Comparison of ENCODE assay signal across 9 cellular contexts in the genomic region with DNA sequence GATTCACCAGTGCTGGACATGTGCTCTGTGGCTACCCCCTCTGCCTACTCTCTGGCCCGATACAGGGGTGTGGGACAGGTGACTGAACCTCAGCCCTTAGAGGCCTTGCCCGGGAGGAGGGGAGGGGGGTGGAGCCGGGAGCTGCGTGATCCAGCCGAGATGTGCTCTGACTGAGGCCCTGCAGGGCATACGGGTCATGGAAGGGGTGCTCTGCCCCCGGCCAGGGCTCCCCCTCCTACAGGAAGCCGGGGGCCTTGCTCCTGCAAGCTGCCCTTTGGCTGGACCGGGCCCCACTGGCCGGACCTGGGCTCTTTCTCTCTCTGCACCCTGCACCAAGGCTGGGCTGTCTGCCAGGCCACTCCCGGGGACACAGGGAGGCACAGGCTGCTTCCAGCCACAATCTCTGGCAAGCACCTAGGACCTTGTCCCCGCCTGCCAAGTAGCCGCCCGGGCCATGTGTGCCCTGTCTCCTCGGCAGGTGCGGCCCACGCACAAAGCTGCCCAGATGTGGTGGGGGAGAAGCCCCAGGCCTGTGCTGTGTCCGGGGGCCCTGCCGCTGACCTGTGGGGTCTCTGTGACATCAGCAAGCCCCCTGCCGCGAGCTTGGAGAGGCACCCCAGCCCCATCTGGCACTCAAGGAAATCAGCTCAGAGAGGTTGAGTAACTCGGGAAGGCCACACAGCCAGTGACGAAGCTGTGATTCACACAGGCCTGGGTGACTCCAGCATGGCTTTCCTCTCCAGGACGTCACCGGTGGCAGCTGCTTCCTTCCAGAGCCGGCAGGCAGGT. TPM values are rescaled to one million over a fixed set of nuclear protein-coding genes. Genes with fewer than 3 reads are reported as not detected.
DNase-seq lines count a peak whose midpoint lies in the region; ATAC-seq and TF ChIP-seq lines count a peak whose summit lies in the region.
"Had no signal": no experiment of that assay in that cellular context is flagged by ENCODE, and none has a peak within 500 bp of the region (broad histone marks: within the 10 kb centered on the region; RNA-seq: fewer than 3 reads in every experiment).

No MANE protein-coding gene starts in this region.

- ATAC-seq in GM18858 (IDR thresholded peaks at IDR 0.05; ENCODE audit: unreplicated experiment) = no peak
- no peak for ATAC-seq in HG02571 (IDR thresholded peaks at IDR 0.05; ENCODE audit: unreplicated experiment)
- no peak for ATAC-seq in HG03432 (IDR thresholded peaks at IDR 0.05; ENCODE audit: unreplicated experiment)

- DNase-seq in Calu3 = peak; percentile 64
- DNase-seq in HUDEP-2 (lab: John Stamatoyannopoulos, UW; ENCODE audit: unreplicated experiment in 76 of 76) = peak in 45 of 76 experiments; percentile 8 to 62 (median 35)
- DNase-seq in cerebellum (ENCODE audit: low spot score) = peak; percentile 70
- peak; percentile 51 to 83 for DNase-seq in lung microvascular endothelial cell (ENCODE audit: low read depth in 2 of 2)
- DNase-seq in immature natural killer cell = no peak
- DNase-seq: stimulated activated naive CD4-positive, alpha-beta T cell treated with Interleukin-2 at 50 U/mL for 16 hours had no signal

- H3K4me1 Mint-ChIP-seq in Calu3 (ENCODE audit: low read depth, unreplicated experiment) (peaks cover 10% of the 10 kb centered on the region), immature natural killer cell (no peaks in the 10 kb centered on the region)

- intact Hi-C loops in Calu3 (cut with micrococcal nuclease; ENCODE audit: unreplicated experiment) = no loop called here

- H3K27me3 Mint-ChIP-seq in Calu3 (ENCODE audit: unreplicated experiment) (no peaks in the 10 kb centered on the region), immature natural killer cell (ENCODE audit: low read depth in 3 of 3) (peaks cover 1 to 2% (median 2%) of the 10 kb centered on the region in 3 donors)

- H3K9me3 Mint-ChIP-seq in Calu3 (ENCODE audit: low read depth, unreplicated experiment) (no peaks in the 10 kb centered on the region), immature natural killer cell (no peaks in the 10 kb centered on the region)

- H3K27ac Mint-ChIP-seq in Calu3 (ENCODE audit: unreplicated experiment) = no peak overlapping the region
- H3K27ac Mint-ChIP-seq in immature natural killer cell = no peak overlapping the region

- peaks cover 6% of the 10 kb centered on the region for H3K36me3 Mint-ChIP-seq in Calu3 (ENCODE audit: insufficient read depth, unreplicated experiment)
- H3K36me3 Mint-ChIP-seq in immature natural killer cell = no peaks in the 10 kb centered on the region

- H3K4me3 Mint-ChIP-seq in Calu3 (ENCODE audit: low read depth, unreplicated experiment) (peak overlapping the region; percentile 30), immature natural killer cell (no peak overlapping the region)

- TF ChIP-seq CTCF in Calu3 (IDR thresholded peaks at IDR 0.05; ENCODE audit: unreplicated experiment) = no peak

- no TSS peak for BruUV-seq in Calu3 (replicated peaks; lab: Mats Ljungman, UMichigan)

- CTCF ChIA-PET in Calu3 (lab: Charles Lee) = interaction anchor here (0.6 to 1.2 kb wide), 6 partner anchors 8 to 77 kb away, joined by 3 to 8 read pairs (median 6); partner anchors contain the start of gene UBE2J2

RNA-seq across cellular contexts. Expression of gene SCNN1D, which starts 1.5 kb away (rescaled TPM):
- 2.5 and 4.1 TPM in 2 replicates for total RNA-seq in Calu3 (2022)
- total RNA-seq in cerebellum = 4.4 TPM
- total RNA-seq in lung microvascular endothelial cell = under 0.01 and 0.20 TPM in 2 replicates
- not detected for polyA plus RNA-seq in immature natural killer cell

RNA-seq across cellular contexts. Expression of gene UBE2J2, which starts 8.1 kb away (rescaled TPM):
- total RNA-seq in Calu3 (2022) (45.6 and 50.0 TPM in 2 replicates), cerebellum (32.1 TPM), lung microvascular endothelial cell (28.1 and 34.9 TPM in 2 replicates)
- polyA plus RNA-seq in immature natural killer cell = 100 to 1,000 TPM in 1 of 3 donors, 10 to 100 TPM in 2; 77.8 to 105 (median 83.9) TPM

RNA-seq across cellular contexts. Expression of gene ACAP3, which starts 26.0 kb away (rescaled TPM):
- 41.1 and 48.3 TPM in 2 replicates for total RNA-seq in Calu3 (2022)
- total RNA-seq in cerebellum = 83.3 TPM
- 10.0 and 14.7 TPM in 2 replicates for total RNA-seq in lung microvascular endothelial cell
- 1 to 10 TPM; 1.4 to 7.0 (median 4.6) TPM for polyA plus RNA-seq in immature natural killer cell

RNA-seq across cellular contexts. Expression of gene PUSL1, which starts 26.7 kb away (rescaled TPM):
- total RNA-seq in Calu3 (2022) = 22.7 and 24.7 TPM in 2 replicates
- total RNA-seq in cerebellum = 10.5 TPM
- 6.9 and 8.1 TPM in 2 replicates for total RNA-seq in lung microvascular endothelial cell
- polyA plus RNA-seq in immature natural killer cell = 10 to 100 TPM; 17.3 to 25.4 (median 18.9) TPM

RNA-seq across cellular contexts. Expression of gene C1QTNF12, which starts 35.2 kb away (rescaled TPM):
- total RNA-seq in Calu3 (2022) (2.0 and 4.2 TPM in 2 replicates), cerebellum (0.45 TPM), lung microvascular endothelial cell (0.20 and 0.22 TPM in 2 replicates)
- not detected for polyA plus RNA-seq in immature natural killer cell

Comparison
In these comparisons a context has a peak if more than half of its experiments do, and no peak if none do; other contexts are left out.
1. DNase-seq: peak in Calu3 (single experiment), HUDEP-2 (45 of 76), cerebellum (single experiment) and lung microvascular endothelial cell (2 of 2); none in immature natural killer cell (0 of 3).